1 cellular context compared by ENCODE assay signal in the genomic region with DNA sequence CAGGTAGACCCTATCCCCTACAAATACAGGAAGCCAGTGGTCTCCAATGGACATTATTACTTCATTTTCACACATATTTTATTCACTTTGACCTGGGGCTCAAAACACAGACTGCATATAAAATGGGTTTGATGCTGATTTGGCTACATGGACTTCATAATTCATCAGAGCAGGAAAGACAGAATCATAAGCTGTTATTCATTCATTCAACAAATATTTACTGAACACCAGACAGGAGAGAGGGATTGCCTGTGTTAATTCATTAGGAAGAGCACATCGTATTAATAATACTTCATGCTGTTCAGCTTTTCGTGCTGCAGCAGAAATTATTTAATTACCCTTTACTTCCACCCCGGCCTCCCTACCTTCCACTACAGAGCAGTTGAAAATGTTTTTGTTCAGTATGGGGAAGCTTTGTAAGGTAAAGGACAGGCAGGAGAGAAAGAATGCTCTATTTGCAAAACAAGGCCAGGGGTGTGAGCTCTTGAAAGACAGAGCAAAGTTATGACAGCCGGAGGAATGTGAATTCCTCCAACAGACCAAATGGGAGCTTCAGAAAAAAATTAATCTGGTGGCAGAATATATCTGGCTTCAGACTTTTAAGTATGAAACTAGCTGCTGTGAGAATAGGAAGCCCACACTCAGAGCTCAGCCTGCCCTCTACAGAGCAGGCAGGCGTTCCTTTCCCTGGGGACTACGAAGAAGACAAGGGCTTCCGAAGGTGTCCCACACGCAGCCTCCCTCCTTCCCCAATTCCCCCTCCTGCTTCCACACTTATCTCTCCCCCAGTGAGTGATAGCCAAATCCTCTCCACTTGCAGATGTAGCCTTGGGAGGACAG.
TF ChIP-seq lines count a peak whose summit lies in the region.

No MANE protein-coding gene starts in this region.

TF ChIP-seq in K562, 482 proteins besides CTCF, POLR2A, EP300 and RAD21:
- TF ChIP-seq, protein P1, sequence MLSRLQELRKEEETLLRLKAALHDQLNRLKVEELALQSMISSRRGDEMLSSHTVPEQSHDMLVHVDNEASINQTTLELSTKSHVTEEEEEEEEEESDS (CRISPR knock-in tag; IDR thresholded peaks at IDR 0.05) = no peak
- no peak for TF ChIP-seq ZNF436 (CRISPR knock-in tag; IDR thresholded peaks at IDR 0.05)
- 0 out of 4 replicates have a peak, but pooled peaks of 1 of the 2 experiments have one; percentile 11 for TF ChIP-seq NRF1 (conservative IDR thresholded peaks at IDR 0.05 in 1 of 2, IDR thresholded peaks at IDR 0.05 in 1 of 2)
- TF ChIP-seq BRD9 (IDR thresholded peaks at IDR 0.05; ENCODE audit: low read depth, partially characterized antibody) = no peak
